ENCODE assay signal across 23 cellular contexts in the genomic region with DNA sequence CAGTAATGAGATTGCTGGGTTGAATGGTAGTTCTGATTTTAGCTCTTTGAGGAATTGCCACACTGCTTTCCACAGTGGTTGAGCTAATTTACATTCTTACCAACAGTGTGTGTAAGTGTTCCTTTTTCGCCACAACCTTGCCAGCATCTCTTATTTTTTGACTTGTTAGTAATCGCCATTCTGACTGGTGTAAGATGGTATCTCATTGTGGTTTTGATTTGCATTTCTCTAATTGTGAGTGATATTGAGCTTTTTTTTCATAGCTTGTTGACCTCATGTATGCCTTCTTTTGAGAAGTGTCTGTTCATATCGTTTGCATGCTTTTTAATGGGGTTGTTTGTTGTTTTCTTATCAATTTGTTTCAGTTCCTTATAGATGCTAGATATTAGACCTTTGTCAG.
DNase-seq lines count a peak whose midpoint lies in the region; ATAC-seq and TF ChIP-seq lines count a peak whose summit lies in the region.
"Had no signal": no experiment of that assay in that cellular context is flagged by ENCODE, and none has a peak within 500 bp of the region (broad histone marks: within the 10 kb centered on the region; RNA-seq: fewer than 3 reads in every experiment).

No MANE protein-coding gene starts in this region.

- peak; percentile 44 for ATAC-seq in activated CD4-positive, alpha-beta T cell treated with anti-CD3 and anti-CD28 coated beads for 36 hours
- ATAC-seq in GM19035 (IDR thresholded peaks at IDR 0.05; ENCODE audit: unreplicated experiment) (peak; percentile 67), gastrocnemius medialis (no peak), HG03571 (IDR thresholded peaks at IDR 0.05; ENCODE audit: unreplicated experiment) (no peak)
- ATAC-seq in stimulated activated effector memory CD8-positive, alpha-beta T cell treated with anti-CD3 and anti-CD28 coated beads, Interleukin-12 subunit alpha, Interleukin-12 subunit beta, amount 100 ng/mL, for 72 hours = peak; percentile 90
- ATAC-seq: CD8-positive, alpha-beta T cell; Panc1 had no signal

- peaks cover 2% of the 10 kb centered on the region for H3K27me3 Mint-ChIP-seq in activated CD4-positive, alpha-beta T cell treated with anti-CD3 and anti-CD28 coated beads for 36 hours
- H3K27me3 Mint-ChIP-seq in activated CD4-positive, alpha-beta memory T cell treated with anti-CD3 and anti-CD28 coated beads for 36 hours = no peaks in the 10 kb centered on the region

- no peaks in the 10 kb centered on the region for H3K36me3 ChIP-seq in gastrocnemius medialis
- H3K36me3 ChIP-seq: BLaER1 treated with 17β-estradiol and CSF1 and Interleukin-3, amounts not matched to agents 10 nM and 100 nM; SJCRH30 had no signal

- no peak for TF ChIP-seq POLR2A in gastrocnemius medialis (IDR thresholded peaks at IDR 0.05)

- no peak overlapping the region for H3K27ac ChIP-seq in gastrocnemius medialis
- H3K27ac ChIP-seq: 22Rv1; BLaER1 treated with 17β-estradiol and CSF1 and Interleukin-3, amounts not matched to agents 10 nM and 100 nM; KMS-11; SJCRH30 had no signal

- no peaks in the 10 kb centered on the region for H3K27me3 ChIP-seq in gastrocnemius medialis
- H3K27me3 ChIP-seq: BLaER1 treated with 17β-estradiol and CSF1 and Interleukin-3, amounts not matched to agents 10 nM and 100 nM; SJCRH30 had no signal

- H3K9me3 ChIP-seq in gastrocnemius medialis = no peaks in the 10 kb centered on the region
- H3K9me3 ChIP-seq: SJCRH30 had no signal

- CTCF ChIA-PET in activated CD4-positive, alpha-beta T cell treated with anti-CD3 and anti-CD28 coated beads for 36 hours (lab: Charles Lee) = no interaction called here
- CTCF ChIA-PET in activated CD4-positive, alpha-beta memory T cell treated with anti-CD3 and anti-CD28 coated beads for 36 hours (lab: Charles Lee) = no interaction called here

- no peak overlapping the region for H3K4me3 ChIP-seq in gastrocnemius medialis
- H3K4me3 ChIP-seq: BLaER1 treated with 17β-estradiol and CSF1 and Interleukin-3, amounts not matched to agents 10 nM and 100 nM; SJCRH30 had no signal

- peaks cover 6% of the 10 kb centered on the region for H3K4me1 Mint-ChIP-seq in activated CD4-positive, alpha-beta T cell treated with anti-CD3 and anti-CD28 coated beads for 36 hours
- H3K4me1 Mint-ChIP-seq in stimulated activated effector memory CD8-positive, alpha-beta T cell treated with anti-CD3 and anti-CD28 coated beads, Interleukin-12 subunit alpha, Interleukin-12 subunit beta, amount 100 ng/mL, for 72 hours = no peaks in the 10 kb centered on the region
- peaks cover 4% of the 10 kb centered on the region for H3K4me1 Mint-ChIP-seq in activated CD4-positive, alpha-beta memory T cell treated with anti-CD3 and anti-CD28 coated beads for 36 hours (ENCODE audit: low read depth)

- intact Hi-C loops in activated CD4-positive, alpha-beta T cell treated with anti-CD3 and anti-CD28 coated beads for 36 hours (cut with DNase I, micrococcal nuclease) = no loop called here
- intact Hi-C loops in gastrocnemius medialis (cut with DNase I; ENCODE audit: low total_unique reads) = no loop called here
- intact Hi-C loops in activated CD4-positive, alpha-beta memory T cell treated with anti-CD3 and anti-CD28 coated beads for 36 hours (cut with micrococcal nuclease) = no loop called here

- no peak overlapping the region for H3K4me3 Mint-ChIP-seq in activated CD4-positive, alpha-beta T cell treated with anti-CD3 and anti-CD28 coated beads for 36 hours
- no peak overlapping the region for H3K4me3 Mint-ChIP-seq in stimulated activated effector memory CD8-positive, alpha-beta T cell treated with anti-CD3 and anti-CD28 coated beads, Interleukin-12 subunit alpha, Interleukin-12 subunit beta, amount 100 ng/mL, for 72 hours
- H3K4me3 Mint-ChIP-seq in activated CD4-positive, alpha-beta memory T cell treated with anti-CD3 and anti-CD28 coated beads for 36 hours = no peak overlapping the region
- H3K4me3 Mint-ChIP-seq: CD8-positive, alpha-beta T cell had no signal

- POLR2A ChIA-PET in activated CD4-positive, alpha-beta T cell treated with anti-CD3 and anti-CD28 coated beads for 36 hours (lab: Charles Lee) = no interaction called here
- POLR2A ChIA-PET in activated CD4-positive, alpha-beta memory T cell treated with anti-CD3 and anti-CD28 coated beads for 36 hours (lab: Charles Lee) = no interaction called here

- H3K36me3 Mint-ChIP-seq in activated CD4-positive, alpha-beta T cell treated with anti-CD3 and anti-CD28 coated beads for 36 hours (ENCODE audit: low read depth) = no peaks in the 10 kb centered on the region
- H3K36me3 Mint-ChIP-seq in stimulated activated effector memory CD8-positive, alpha-beta T cell treated with anti-CD3 and anti-CD28 coated beads, Interleukin-12 subunit alpha, Interleukin-12 subunit beta, amount 100 ng/mL, for 72 hours = no peaks in the 10 kb centered on the region
- no peaks in the 10 kb centered on the region for H3K36me3 Mint-ChIP-seq in activated CD4-positive, alpha-beta memory T cell treated with anti-CD3 and anti-CD28 coated beads for 36 hours
- H3K36me3 Mint-ChIP-seq: CD8-positive, alpha-beta T cell had no signal

- H3K27ac Mint-ChIP-seq in activated CD4-positive, alpha-beta T cell treated with anti-CD3 and anti-CD28 coated beads for 36 hours = no peak overlapping the region
- H3K27ac Mint-ChIP-seq in stimulated activated effector memory CD8-positive, alpha-beta T cell treated with anti-CD3 and anti-CD28 coated beads, Interleukin-12 subunit alpha, Interleukin-12 subunit beta, amount 100 ng/mL, for 72 hours = no peak overlapping the region
- H3K27ac Mint-ChIP-seq in activated CD4-positive, alpha-beta memory T cell treated with anti-CD3 and anti-CD28 coated beads for 36 hours = no peak overlapping the region
- H3K27ac Mint-ChIP-seq: CD8-positive, alpha-beta T cell had no signal

- TF ChIP-seq CTCF in gastrocnemius medialis (IDR thresholded peaks at IDR 0.05 in 4 of 5, conservative IDR thresholded peaks at IDR 0.05 in 1 of 5) = no peak

- H3K4me1 ChIP-seq in gastrocnemius medialis = no peaks in the 10 kb centered on the region
- H3K4me1 ChIP-seq: SJCRH30 had no signal

- no peaks in the 10 kb centered on the region for H3K9me3 Mint-ChIP-seq in activated CD4-positive, alpha-beta T cell treated with anti-CD3 and anti-CD28 coated beads for 36 hours (ENCODE audit: low read depth)
- H3K9me3 Mint-ChIP-seq in stimulated activated effector memory CD8-positive, alpha-beta T cell treated with anti-CD3 and anti-CD28 coated beads, Interleukin-12 subunit alpha, Interleukin-12 subunit beta, amount 100 ng/mL, for 72 hours = peaks cover 2% of the 10 kb centered on the region
- peaks cover 6% of the 10 kb centered on the region for H3K9me3 Mint-ChIP-seq in activated CD4-positive, alpha-beta memory T cell treated with anti-CD3 and anti-CD28 coated beads for 36 hours

- in situ Hi-C loops in gastrocnemius medialis (cut with MboI; ENCODE audit: low sequenced_read_pairs in 4 of 4) = no loop called here

- peak; percentile 5 for DNase-seq in activated CD4-positive, alpha-beta T cell treated with anti-CD3 and anti-CD28 coated beads for 36 hours
- no peak for DNase-seq in activated CD4-positive, alpha-beta T cell treated with anti-CD3 and anti-CD28 coated beads, Interleukin-2, amount 50 U/mL, for 1 hour
- DNase-seq in NCI-H526 treated with DMSO at 0.1 percent for 48 hours (lab: John Stamatoyannopoulos, UW) (peak; percentile 65), gastrocnemius medialis (no peak)
- DNase-seq in stimulated activated effector memory CD8-positive, alpha-beta T cell treated with anti-CD3 and anti-CD28 coated beads, Interleukin-12 subunit alpha, Interleukin-12 subunit beta, amount 100 ng/mL, for 72 hours (ENCODE audit: low spot score in 2 of 2) = no peak
- no peak for DNase-seq in activated CD4-positive, alpha-beta memory T cell treated with anti-CD3 and anti-CD28 coated beads for 36 hours
- DNase-seq: ACHN; CD8-positive, alpha-beta T cell; GDM1; IMR-90; NCI-H1105; NCI-H146; NCI-H2029; NCI-H2227 treated with DMSO at 0.1 percent for 48 hours; NCI-H510A; NCI-H774; SJCRH30 had no signal

Comparison
In these comparisons a context has a peak if more than half of its experiments do, and no peak if none do; other contexts are left out.
1. DNase-seq: peak in activated CD4-positive, alpha-beta T cell treated with anti-CD3 and anti-CD28 coated beads for 36 hours (single experiment) and NCI-H526 treated with DMSO at 0.1 percent for 48 hours (single experiment); none in activated CD4-positive, alpha-beta T cell treated with anti-CD3 and anti-CD28 coated beads, Interleukin-2, amount 50 U/mL, for 1 hour (single experiment), stimulated activated effector memory CD8-positive, alpha-beta T cell treated with anti-CD3 and anti-CD28 coated beads, Interleukin-12 subunit alpha, Interleukin-12 subunit beta, amount 100 ng/mL, for 72 hours (0 of 2), gastrocnemius medialis (0 of 2) and activated CD4-positive, alpha-beta memory T cell treated with anti-CD3 and anti-CD28 coated beads for 36 hours (single experiment).
2. ATAC-seq: peak in activated CD4-positive, alpha-beta T cell treated with anti-CD3 and anti-CD28 coated beads for 36 hours (single experiment), GM19035 (single experiment) and stimulated activated effector memory CD8-positive, alpha-beta T cell treated with anti-CD3 and anti-CD28 coated beads, Interleukin-12 subunit alpha, Interleukin-12 subunit beta, amount 100 ng/mL, for 72 hours (single experiment); none in gastrocnemius medialis (0 of 2) and HG03571 (single experiment).